Comparison of ENCODE assay signal across 1 cellular context in genomic region chr19:49496574-49497008, GRCh38.
TF ChIP-seq lines count a peak whose summit lies in the region.

No MANE protein-coding gene starts in this region.

TF ChIP-seq in endothelial cell of umbilical vein, 7 proteins besides CTCF, POLR2A, EP300 and RAD21:
- no peak for TF ChIP-seq JUN (IDR thresholded peaks at IDR 0.05; ENCODE audit: borderline replicate concordance, insufficient read depth, insufficient read length, low read depth)
- no peak for TF ChIP-seq MAX (IDR thresholded peaks at IDR 0.05; ENCODE audit: insufficient read depth, insufficient read length)
- no peak for TF ChIP-seq POLR2AphosphoS5 (IDR thresholded peaks at IDR 0.05; ENCODE audit: insufficient read depth, low read depth, low read length)
- TF ChIP-seq FOS (IDR thresholded peaks at IDR 0.05; ENCODE audit: borderline replicate concordance, insufficient read depth, low read length): no peak
- TF ChIP-seq MYC (IDR thresholded peaks at IDR 0.05; ENCODE audit: low read depth, low read length): no peak
- no peak for TF ChIP-seq EZH2 (IDR thresholded peaks at IDR 0.05; ENCODE audit: borderline replicate concordance, low read depth, low read length, severe bottlenecking)
- no peak for TF ChIP-seq GATA2 (IDR thresholded peaks at IDR 0.05; ENCODE audit: insufficient read depth, insufficient read length, low read depth, low read length)
